ENCODE assay signal across 1 cellular context in the genomic region with DNA sequence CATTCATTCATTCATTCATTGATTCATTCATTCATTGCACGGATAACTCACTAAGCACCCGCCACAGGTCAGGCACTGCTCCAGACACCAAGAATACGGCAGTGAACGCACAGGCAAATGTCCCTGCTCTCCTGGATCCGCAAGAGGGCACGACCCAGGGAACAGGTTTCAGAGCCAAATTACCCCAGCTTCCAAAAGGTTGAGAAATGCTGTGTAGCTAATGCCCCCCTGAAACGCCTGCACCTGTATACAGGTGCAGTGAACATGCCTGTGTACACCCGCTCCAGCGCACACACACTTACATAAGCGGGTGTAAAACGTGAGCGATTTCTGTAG.
TF ChIP-seq lines count a peak whose summit lies in the region.

No MANE protein-coding gene starts in this region.

TF ChIP-seq in K562, 482 proteins besides CTCF, POLR2A, EP300 and RAD21:
- TF ChIP-seq ZNF586 (CRISPR knock-in tag; conservative IDR thresholded peaks at IDR 0.05), result no peak
